Comparison of ENCODE assay signal across 28 cellular contexts in the genomic region with DNA sequence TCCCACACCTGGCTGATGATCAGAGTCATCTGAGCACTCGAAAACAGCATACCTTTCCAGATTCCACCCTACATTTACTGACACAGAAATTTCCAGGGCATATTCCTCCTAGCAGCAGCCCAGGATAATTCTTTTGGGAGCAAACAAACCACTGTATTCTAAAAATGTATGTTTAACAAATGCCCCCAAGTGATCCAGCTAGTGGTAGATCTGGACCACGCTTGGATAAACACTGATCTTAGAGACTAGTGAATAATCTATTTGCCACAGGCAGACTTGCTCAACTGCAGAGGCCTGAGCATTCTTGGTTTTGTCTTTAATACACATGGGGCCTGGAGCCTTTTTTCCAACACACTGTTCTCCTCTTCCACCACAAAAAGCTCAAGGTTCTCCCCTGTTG.
DNase-seq lines count a peak whose midpoint lies in the region; ATAC-seq and TF ChIP-seq lines count a peak whose summit lies in the region.
"Had no signal": no experiment of that assay in that cellular context is flagged by ENCODE, and none has a peak within 500 bp of the region (broad histone marks: within the 10 kb centered on the region; RNA-seq: fewer than 3 reads in every experiment).

No MANE protein-coding gene starts in this region.

- no peak overlapping the region for H3K4me3 Mint-ChIP-seq in GM23338
- H3K4me3 Mint-ChIP-seq: activated CD4-positive, alpha-beta T cell treated with anti-CD3 and anti-CD28 coated beads, Interleukin-2, amount 10 ng/mL, durations not matched to agents 7 days and 5 days; activated CD8-positive, alpha-beta memory T cell treated with anti-CD3 and anti-CD28 coated beads, Interleukin-2, amount 10 ng/mL, durations not matched to agents 7 days and 5 days; activated T-cell treated with anti-CD3 and anti-CD28 coated beads, Interleukin-2, amount 50 U/mL, for 72 hours; IgD-negative memory B cell; memory B cell; stimulated activated naive CD8-positive, alpha-beta T cell treated with anti-CD3 and anti-CD28 coated beads, Interleukin-15, Interleukin-2, amounts not matched to agents 100 ng/mL and 50 ng/mL, for 24 hours had no signal

- 0 out of 2 replicates have a peak overlapping the region, but pooled peaks have one; percentile 84 for H3K27ac ChIP-seq in GM23338 (ENCODE audit: low read depth)
- peak overlapping the region; percentile 61; the same call in 1 of the 2 replicates for H3K27ac ChIP-seq in SK-N-MC
- H3K27ac ChIP-seq: adrenal gland, gastrocnemius medialis, psoas muscle, thoracic aorta, uterus, WERI-Rb-1 had no signal

- TF ChIP-seq CTCF in GM23338 (conservative IDR thresholded peaks at IDR 0.05; ENCODE audit: low read depth in 2 of 2), result no peak

- H3K4me1 ChIP-seq in GM23338 (ENCODE audit: insufficient read depth), result peaks cover 29% of the 10 kb centered on the region
- H3K4me1 ChIP-seq: adrenal gland, breast epithelium, uterus had no signal

- peaks cover 6% of the 10 kb centered on the region for H3K27me3 Mint-ChIP-seq in GM23338 (ENCODE audit: insufficient read depth, low read depth, poor library complexity)
- H3K27me3 Mint-ChIP-seq: memory B cell had no signal

- H3K4me1 Mint-ChIP-seq in GM23338, result peaks cover 22% of the 10 kb centered on the region
- H3K4me1 Mint-ChIP-seq: activated CD4-positive, alpha-beta T cell treated with anti-CD3 and anti-CD28 coated beads, Interleukin-2, amount 10 ng/mL, durations not matched to agents 7 days and 5 days; memory B cell had no signal

- peaks cover 3% of the 10 kb centered on the region; the same call in 1 of the 3 replicates for H3K36me3 Mint-ChIP-seq in GM23338 (ENCODE audit: low read depth)
- H3K36me3 Mint-ChIP-seq: activated CD8-positive, alpha-beta memory T cell treated with anti-CD3 and anti-CD28 coated beads, Interleukin-2, amount 10 ng/mL, durations not matched to agents 7 days and 5 days; IgD-negative memory B cell; memory B cell had no signal

- no peaks in the 10 kb centered on the region for H3F3A ChIP-seq in GM23338 (replicated peaks; ENCODE audit: low read depth)

- H3K36me3 ChIP-seq in GM23338 (ENCODE audit: insufficient read depth), result no peaks in the 10 kb centered on the region
- H3K36me3 ChIP-seq in SK-N-MC (ENCODE audit: insufficient read depth, low read length), result no peaks in the 10 kb centered on the region
- H3K36me3 ChIP-seq: adrenal gland, breast epithelium, gastrocnemius medialis, thoracic aorta, uterus, WERI-Rb-1 had no signal

- H3K4me3 ChIP-seq in GM23338, result no peak overlapping the region
- no peak overlapping the region for H3K4me3 ChIP-seq in SK-N-MC
- H3K4me3 ChIP-seq: adrenal gland, breast epithelium, gastrocnemius medialis, psoas muscle, thoracic aorta, uterus had no signal

- H4K20me1 ChIP-seq in GM23338 (replicated peaks; ENCODE audit: insufficient read depth), result no peaks in the 10 kb centered on the region

- no peaks in the 10 kb centered on the region for H3K9me3 Mint-ChIP-seq in GM23338
- H3K9me3 Mint-ChIP-seq: activated CD4-positive, alpha-beta T cell treated with anti-CD3 and anti-CD28 coated beads, Interleukin-2, amount 10 ng/mL, durations not matched to agents 7 days and 5 days; activated T-cell treated with anti-CD3 and anti-CD28 coated beads, Interleukin-2, amount 50 U/mL, for 72 hours; IgD-negative memory B cell; memory B cell; stimulated activated naive CD8-positive, alpha-beta T cell treated with anti-CD3 and anti-CD28 coated beads, Interleukin-15, Interleukin-2, amounts not matched to agents 100 ng/mL and 50 ng/mL, for 24 hours had no signal

- DNase-seq in GM23338 (ENCODE audit: low spot score) (no peak), SK-N-MC (ENCODE audit: low read depth, low spot score) (no peak), glomerular visceral epithelial cell (ENCODE audit: extremely low spot score) (peak; percentile 62), renal cortical epithelial cell (ENCODE audit: low read depth) (peak; percentile 85), NCI-H524 treated with DMSO at 0.1 percent for 48 hours (lab: John Stamatoyannopoulos, UW) (no peak)
- DNase-seq: activated CD4-positive, alpha-beta T cell treated with anti-CD3 and anti-CD28 coated beads, Interleukin-2, amount 10 ng/mL, durations not matched to agents 7 days and 5 days; activated CD8-positive, alpha-beta memory T cell treated with anti-CD3 and anti-CD28 coated beads, Interleukin-2, amount 10 ng/mL, durations not matched to agents 7 days and 5 days; activated naive CD4-positive, alpha-beta T cell; activated T-cell treated with anti-CD3 and anti-CD28 coated beads, Interleukin-2, amount 50 U/mL, for 72 hours; adrenal gland; effector memory CD4-positive, alpha-beta T cell; gastrocnemius medialis; GOT3; hippocampal formation; NCI-H1105; psoas muscle; Right ventricle myocardium superior; uterus; WERI-Rb-1 had no signal

- no peaks in the 10 kb centered on the region for H3K9me2 ChIP-seq in GM23338 (ENCODE audit: insufficient read depth)

- no peak overlapping the region for H3K4me2 ChIP-seq in GM23338

- peaks cover 69% of the 10 kb centered on the region for H3K79me2 ChIP-seq in GM23338 (replicated peaks; ENCODE audit: insufficient read depth)

- no peaks in the 10 kb centered on the region for H3K9me3 ChIP-seq in SK-N-MC (ENCODE audit: low read depth, low read length)
- H3K9me3 ChIP-seq: adrenal gland, breast epithelium, gastrocnemius medialis, psoas muscle, thoracic aorta, uterus had no signal

- no peak overlapping the region for H3K9ac ChIP-seq in SK-N-MC (ENCODE audit: insufficient read length)

- no peak overlapping the region for H3K27ac Mint-ChIP-seq in GM23338
- H3K27ac Mint-ChIP-seq: activated CD4-positive, alpha-beta T cell treated with anti-CD3 and anti-CD28 coated beads, Interleukin-2, amount 10 ng/mL, durations not matched to agents 7 days and 5 days; activated CD8-positive, alpha-beta memory T cell treated with anti-CD3 and anti-CD28 coated beads, Interleukin-2, amount 10 ng/mL, durations not matched to agents 7 days and 5 days; activated T-cell treated with anti-CD3 and anti-CD28 coated beads, Interleukin-2, amount 50 U/mL, for 72 hours; IgD-negative memory B cell; memory B cell; stimulated activated naive CD8-positive, alpha-beta T cell treated with anti-CD3 and anti-CD28 coated beads, Interleukin-15, Interleukin-2, amounts not matched to agents 100 ng/mL and 50 ng/mL, for 24 hours had no signal

- ATAC-seq in GM23338, result no peak
- no peak for ATAC-seq in GM19023 (IDR thresholded peaks at IDR 0.05; ENCODE audit: unreplicated experiment)
- no peak for ATAC-seq in activated CD4-positive, CD25-positive, alpha-beta regulatory T cell treated with anti-CD3 and anti-CD28 coated beads, Interleukin-2, amount 50 U/mL, for 24 hours
- ATAC-seq in HG02610 (IDR thresholded peaks at IDR 0.05; ENCODE audit: unreplicated experiment), result no peak
- ATAC-seq: activated CD8-positive, alpha-beta memory T cell treated with anti-CD3 and anti-CD28 coated beads, Interleukin-2, amount 10 ng/mL, durations not matched to agents 7 days and 5 days; activated T-cell treated with anti-CD3 and anti-CD28 coated beads, Interleukin-2, amount 50 U/mL, for 72 hours; gastrocnemius medialis; left lobe of liver had no signal

- H2AFZ ChIP-seq in GM23338, result no peak overlapping the region

- H3K27me3 ChIP-seq in GM23338 (ENCODE audit: insufficient read depth), result no peaks in the 10 kb centered on the region
- H3K27me3 ChIP-seq: adrenal gland, breast epithelium, gastrocnemius medialis, uterus had no signal

TF ChIP-seq in GM23338, 12 proteins besides CTCF, POLR2A, EP300 and RAD21 (continues in another document):
- no peak for TF ChIP-seq EZH2phosphoT487 (IDR thresholded peaks at IDR 0.05; ENCODE audit: unreplicated experiment)
- TF ChIP-seq CREB1 (CRISPR knock-in tag; IDR thresholded peaks at IDR 0.05; ENCODE audit: low read depth), result no peak
- TF ChIP-seq STAT1 (IDR thresholded peaks at IDR 0.05; ENCODE audit: unreplicated experiment), result no peak
- TF ChIP-seq, protein P1, sequence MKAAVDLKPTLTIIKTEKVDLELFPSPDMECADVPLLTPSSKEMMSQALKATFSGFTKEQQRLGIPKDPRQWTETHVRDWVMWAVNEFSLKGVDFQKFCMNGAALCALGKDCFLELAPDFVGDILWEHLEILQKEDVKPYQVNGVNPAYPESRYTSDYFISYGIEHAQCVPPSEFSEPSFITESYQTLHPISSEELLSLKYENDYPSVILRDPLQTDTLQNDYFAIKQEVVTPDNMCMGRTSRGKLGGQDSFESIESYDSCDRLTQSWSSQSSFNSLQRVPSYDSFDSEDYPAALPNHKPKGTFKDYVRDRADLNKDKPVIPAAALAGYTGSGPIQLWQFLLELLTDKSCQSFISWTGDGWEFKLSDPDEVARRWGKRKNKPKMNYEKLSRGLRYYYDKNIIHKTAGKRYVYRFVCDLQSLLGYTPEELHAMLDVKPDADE (IDR thresholded peaks at IDR 0.05), result no peak

Comparison
In these comparisons a context has a peak if more than half of its experiments do, and no peak if none do; other contexts are left out.
1. DNase-seq: peak in glomerular visceral epithelial cell (single experiment) and renal cortical epithelial cell (single experiment); none in GM23338 (single experiment), SK-N-MC (single experiment) and NCI-H524 treated with DMSO at 0.1 percent for 48 hours (single experiment).